21 cellular contexts compared by ENCODE assay signal in genomic region chr12:78398750-78399149, GRCh38.
"Had no signal": no experiment of that assay in that cellular context is flagged by ENCODE, and none has a peak within 500 bp of the region (broad histone marks: within the 10 kb centered on the region; RNA-seq: fewer than 3 reads in every experiment).

No MANE protein-coding gene starts in this region.

- ATAC-seq: natural killer cell; stimulated activated naive B cell treated with anti-CD40 and anti-IgM and Interleukin-4, amounts not matched to agents 10 μg/mL and 1 μg/mL and 100 μg/mL, for 72 hours had no signal

- H3K27ac Mint-ChIP-seq: activated B cell treated with CpG ODN at 0.5 μM for 24 hours; activated CD4-positive, alpha-beta T cell treated with anti-CD3 and anti-CD28 coated beads, Interleukin-2, amount 10 ng/mL, durations not matched to agents 24 days and 14 days; activated naive CD8-positive, alpha-beta T cell treated with anti-CD3 and anti-CD28 coated beads, Interleukin-2, amount 10 ng/mL, durations not matched to agents 7 days and 5 days; memory B cell; natural killer cell; stimulated activated naive B cell treated with anti-CD40 and anti-IgM and Interleukin-4, amounts not matched to agents 10 μg/mL and 1 μg/mL and 100 μg/mL, for 72 hours had no signal

- H3K4me1 Mint-ChIP-seq: activated B cell treated with CpG ODN at 0.5 μM for 24 hours; activated CD4-positive, alpha-beta T cell treated with anti-CD3 and anti-CD28 coated beads, Interleukin-2, amount 10 ng/mL, durations not matched to agents 24 days and 14 days; activated naive CD8-positive, alpha-beta T cell treated with anti-CD3 and anti-CD28 coated beads, Interleukin-2, amount 10 ng/mL, durations not matched to agents 7 days and 5 days; memory B cell; natural killer cell had no signal

- H3K4me3 Mint-ChIP-seq: activated B cell treated with CpG ODN at 0.5 μM for 24 hours; activated CD4-positive, alpha-beta T cell treated with anti-CD3 and anti-CD28 coated beads, Interleukin-2, amount 10 ng/mL, durations not matched to agents 24 days and 14 days; activated naive CD8-positive, alpha-beta T cell treated with anti-CD3 and anti-CD28 coated beads, Interleukin-2, amount 10 ng/mL, durations not matched to agents 7 days and 5 days; memory B cell; natural killer cell; stimulated activated naive B cell treated with anti-CD40 and anti-IgM and Interleukin-4, amounts not matched to agents 10 μg/mL and 1 μg/mL and 100 μg/mL, for 72 hours had no signal

- H3K9me3 Mint-ChIP-seq: activated B cell treated with CpG ODN at 0.5 μM for 24 hours; activated CD4-positive, alpha-beta T cell treated with anti-CD3 and anti-CD28 coated beads, Interleukin-2, amount 10 ng/mL, durations not matched to agents 24 days and 14 days; activated naive CD8-positive, alpha-beta T cell treated with anti-CD3 and anti-CD28 coated beads, Interleukin-2, amount 10 ng/mL, durations not matched to agents 7 days and 5 days; memory B cell; stimulated activated naive B cell treated with anti-CD40 and anti-IgM and Interleukin-4, amounts not matched to agents 10 μg/mL and 1 μg/mL and 100 μg/mL, for 72 hours had no signal

- DNase-seq: activated B cell treated with CpG ODN at 0.5 μM for 24 hours; activated CD4-positive, alpha-beta T cell treated with anti-CD3 and anti-CD28 coated beads, Interleukin-2, amount 10 ng/mL, durations not matched to agents 24 days and 14 days; activated CD8-positive, alpha-beta memory T cell treated with anti-CD3 and anti-CD28 coated beads for 24 hours; activated naive CD8-positive, alpha-beta T cell treated with anti-CD3 and anti-CD28 coated beads, Interleukin-2, amount 10 ng/mL, durations not matched to agents 7 days and 5 days; aorta; dermis blood vessel endothelial cell; hippocampal formation; kidney; left ventricle myocardium inferior; natural killer cell; posterior cingulate gyrus; stimulated activated CD4-positive, alpha-beta T cell treated with anti-CD3 and anti-CD28 coated beads, Interleukin-2, amount 100 ng/mL, for 48 hours; stimulated activated naive B cell treated with anti-CD40 and anti-IgM and Interleukin-4, amounts not matched to agents 10 μg/mL and 1 μg/mL and 100 μg/mL, for 72 hours; substantia nigra had no signal

- H3K36me3 ChIP-seq: breast epithelium, left ventricle myocardium inferior, neutrophil, tibial nerve, vagina had no signal

- H3K27me3 ChIP-seq: breast epithelium, neutrophil, tibial nerve, vagina had no signal

- FAIRE-seq: kidney, TTC549 had no signal

- H3K4me1 ChIP-seq: breast epithelium, left ventricle myocardium inferior, tibial nerve, vagina had no signal

- H3K36me3 Mint-ChIP-seq: activated naive CD8-positive, alpha-beta T cell treated with anti-CD3 and anti-CD28 coated beads, Interleukin-2, amount 10 ng/mL, durations not matched to agents 7 days and 5 days; memory B cell; natural killer cell; stimulated activated naive B cell treated with anti-CD40 and anti-IgM and Interleukin-4, amounts not matched to agents 10 μg/mL and 1 μg/mL and 100 μg/mL, for 72 hours had no signal

- H3K4me3 ChIP-seq: breast epithelium, left ventricle myocardium inferior, tibial nerve, vagina had no signal

- H3K9me3 ChIP-seq: breast epithelium, left ventricle myocardium inferior, neutrophil, tibial nerve, vagina had no signal

- H3K27me3 Mint-ChIP-seq: activated B cell treated with CpG ODN at 0.5 μM for 24 hours; activated CD4-positive, alpha-beta T cell treated with anti-CD3 and anti-CD28 coated beads, Interleukin-2, amount 10 ng/mL, durations not matched to agents 24 days and 14 days; activated naive CD8-positive, alpha-beta T cell treated with anti-CD3 and anti-CD28 coated beads, Interleukin-2, amount 10 ng/mL, durations not matched to agents 7 days and 5 days; memory B cell; stimulated activated naive B cell treated with anti-CD40 and anti-IgM and Interleukin-4, amounts not matched to agents 10 μg/mL and 1 μg/mL and 100 μg/mL, for 72 hours had no signal

- H3K27ac ChIP-seq: breast epithelium, epithelial cell of prostate, left ventricle myocardium inferior, neutrophil, tibial nerve, vagina had no signal
